7 cellular contexts compared by ENCODE assay signal in genomic region chr12:570237-570925, GRCh38.
DNase-seq lines count a peak whose midpoint lies in the region; ATAC-seq and TF ChIP-seq lines count a peak whose summit lies in the region.

No MANE protein-coding gene starts in this region.

- H2AFZ ChIP-seq in SU-DHL-6 (ENCODE audit: low read depth, low read length, severe bottlenecking): peak overlapping the region; percentile 95

- ATAC-seq in naive thymus-derived CD8-positive, alpha-beta T cell: no peak

- POLR2A ChIA-PET in naive thymus-derived CD8-positive, alpha-beta T cell (lab: Charles Lee): interaction anchor here (0.7 to 1.2 kb wide), 4 partner anchors 10 to 244 kb away, joined by 3 read pairs; partner anchors contain the start of gene KDM5A

- H3K9me2 ChIP-seq in SU-DHL-6 (replicated peaks; ENCODE audit: insufficient read depth, low read length): no peaks in the 10 kb centered on the region

- no peaks in the 10 kb centered on the region for H3K27me3 Mint-ChIP-seq in naive thymus-derived CD8-positive, alpha-beta T cell

- peak overlapping the region; percentile 69 for H3K4me3 ChIP-seq in H7 (ENCODE audit: insufficient read depth, low read depth, low read length)
- peak overlapping the region; percentile 61 for H3K4me3 ChIP-seq in SU-DHL-6 (ENCODE audit: insufficient read depth, low read length, poor library complexity, severe bottlenecking)
- H3K4me3 ChIP-seq in fibroblast of mammary gland (ENCODE audit: control insufficient read depth, low read depth, low read length): peak overlapping the region; percentile 62

- no peaks in the 10 kb centered on the region; the same call in 1 of the 2 replicates for H3K27me3 ChIP-seq in H7 (ENCODE audit: control insufficient read depth, insufficient read depth, low read length)
- no peaks in the 10 kb centered on the region for H3K27me3 ChIP-seq in SU-DHL-6 (ENCODE audit: low read length)

- peak overlapping the region; percentile 86 for H3K4me2 ChIP-seq in SU-DHL-6 (ENCODE audit: low read depth, low read length, poor library complexity, severe bottlenecking)

- H3K9me3 ChIP-seq in SU-DHL-6 (ENCODE audit: insufficient read depth, low read length): no peaks in the 10 kb centered on the region

- peak overlapping the region in 1 of 10 donors; percentile 33 for H3K27ac Mint-ChIP-seq in naive thymus-derived CD8-positive, alpha-beta T cell

- no peaks in the 10 kb centered on the region for H4K20me1 ChIP-seq in SU-DHL-6 (ENCODE audit: low read depth, low read length)

- DNase-seq in H7 (peak; percentile 96), fibroblast of mammary gland (ENCODE audit: low read depth) (peak; percentile 87), COR-L47 (lab: John Stamatoyannopoulos, UW) (no peak)
- peak in 1 of 10 donors; percentile 45 for DNase-seq in naive thymus-derived CD8-positive, alpha-beta T cell
- no peak for DNase-seq in stimulated activated CD4-positive, alpha-beta T cell treated with anti-CD3 and anti-CD28 coated beads, Interleukin-4, amount 100 ng/mL, for 4 hours
- DNase-seq in stimulated activated naive CD4-positive, alpha-beta T cell (lab: John Stamatoyannopoulos, UW): no peak

- H3K36me3 Mint-ChIP-seq in naive thymus-derived CD8-positive, alpha-beta T cell: no peaks in the 10 kb centered on the region

- H3K9me3 Mint-ChIP-seq in naive thymus-derived CD8-positive, alpha-beta T cell: no peaks in the 10 kb centered on the region

- H3K36me3 ChIP-seq in H7 (replicated peaks; ENCODE audit: control insufficient read depth, insufficient read depth, low read length) (no peaks in the 10 kb centered on the region), SU-DHL-6 (ENCODE audit: low read length) (no peaks in the 10 kb centered on the region)

- peak overlapping the region; percentile 59 for H3K9ac ChIP-seq in SU-DHL-6 (ENCODE audit: low read length)

- H3K4me3 Mint-ChIP-seq in naive thymus-derived CD8-positive, alpha-beta T cell: peak overlapping the region in 7 of 10 donors; percentile 10 to 89 (median 78)

- no peaks in the 10 kb centered on the region for H3K79me2 ChIP-seq in SU-DHL-6 (ENCODE audit: insufficient read depth, low read length)

- H3K27ac ChIP-seq in SU-DHL-6 (ENCODE audit: low read depth, low read length): no peak overlapping the region

- no peaks in the 10 kb centered on the region for H3F3A ChIP-seq in SU-DHL-6 (ENCODE audit: insufficient read depth)

- peaks cover 22 to 54% (median 48%) of the 10 kb centered on the region in 4 donors for H3K4me1 Mint-ChIP-seq in naive thymus-derived CD8-positive, alpha-beta T cell

- TF ChIP-seq CTCF in SU-DHL-6 (IDR thresholded peaks at IDR 0.05; ENCODE audit: insufficient read depth, low read length, poor library complexity, severe bottlenecking): no peak
- TF ChIP-seq CTCF in fibroblast of mammary gland (conservative IDR thresholded peaks at IDR 0.05; ENCODE audit: control insufficient read depth, insufficient read depth, low read depth, low read length): no peak

Comparison
In these comparisons a context has a peak if more than half of its experiments do, and no peak if none do; other contexts are left out.
1. DNase-seq: peak in H7 (single experiment) and fibroblast of mammary gland (single experiment); none in stimulated activated CD4-positive, alpha-beta T cell treated with anti-CD3 and anti-CD28 coated beads, Interleukin-4, amount 100 ng/mL, for 4 hours (0 of 2), COR-L47 (single experiment) and stimulated activated naive CD4-positive, alpha-beta T cell (0 of 6).
2. Peak in every context shown above with its lines, with median percentiles within 50 percentile points of each other: H3K4me3 ChIP-seq.